Comparison of ENCODE assay signal across 1 cellular context in the genomic region with DNA sequence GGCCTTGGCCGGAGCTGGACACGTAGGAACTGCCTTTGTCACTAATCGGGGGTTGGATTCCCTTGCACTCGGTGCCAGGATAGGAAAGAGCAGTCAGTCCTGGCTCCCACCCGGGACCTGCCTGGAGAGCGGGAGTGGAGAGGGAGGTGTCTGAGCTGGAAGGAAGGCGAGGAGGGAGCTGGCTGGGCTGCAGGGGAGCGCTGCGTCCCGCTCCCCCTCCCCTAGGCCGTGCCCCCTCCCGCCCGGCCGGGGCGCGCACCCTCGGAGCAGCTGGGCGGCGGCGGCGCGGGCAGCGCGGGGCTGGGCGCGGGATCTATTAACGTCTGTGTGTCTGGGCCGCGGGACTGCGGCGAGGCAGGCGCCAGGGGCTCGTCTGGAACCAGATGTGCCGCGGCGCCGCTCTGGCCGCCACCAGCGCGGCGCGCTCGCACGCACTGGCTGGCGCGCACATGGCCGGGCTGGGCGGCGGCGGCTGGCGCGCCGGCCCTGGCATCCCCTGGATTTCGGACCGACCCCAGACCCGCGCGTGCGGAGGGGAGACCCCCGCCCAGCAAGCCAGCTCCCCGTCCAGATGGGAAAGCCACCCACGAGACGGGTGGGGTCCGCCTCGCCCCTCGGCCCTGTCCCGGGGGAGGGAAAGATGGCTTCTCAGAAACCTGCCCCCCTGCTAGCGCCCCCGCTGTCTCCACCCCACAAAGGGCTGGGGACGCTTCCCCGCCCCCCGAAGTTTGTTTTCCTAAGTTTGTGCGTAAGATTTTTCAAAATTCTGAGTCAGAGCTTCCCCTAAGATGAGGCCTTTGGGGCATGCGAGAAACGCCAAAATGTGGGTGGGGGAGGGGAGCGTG.
TF ChIP-seq lines count a peak whose summit lies in the region.

No MANE protein-coding gene starts in this region.

TF ChIP-seq in HEK293, 187 proteins besides CTCF, POLR2A, EP300 and RAD21 (continued from another document):
- TF ChIP-seq, protein P1, sequence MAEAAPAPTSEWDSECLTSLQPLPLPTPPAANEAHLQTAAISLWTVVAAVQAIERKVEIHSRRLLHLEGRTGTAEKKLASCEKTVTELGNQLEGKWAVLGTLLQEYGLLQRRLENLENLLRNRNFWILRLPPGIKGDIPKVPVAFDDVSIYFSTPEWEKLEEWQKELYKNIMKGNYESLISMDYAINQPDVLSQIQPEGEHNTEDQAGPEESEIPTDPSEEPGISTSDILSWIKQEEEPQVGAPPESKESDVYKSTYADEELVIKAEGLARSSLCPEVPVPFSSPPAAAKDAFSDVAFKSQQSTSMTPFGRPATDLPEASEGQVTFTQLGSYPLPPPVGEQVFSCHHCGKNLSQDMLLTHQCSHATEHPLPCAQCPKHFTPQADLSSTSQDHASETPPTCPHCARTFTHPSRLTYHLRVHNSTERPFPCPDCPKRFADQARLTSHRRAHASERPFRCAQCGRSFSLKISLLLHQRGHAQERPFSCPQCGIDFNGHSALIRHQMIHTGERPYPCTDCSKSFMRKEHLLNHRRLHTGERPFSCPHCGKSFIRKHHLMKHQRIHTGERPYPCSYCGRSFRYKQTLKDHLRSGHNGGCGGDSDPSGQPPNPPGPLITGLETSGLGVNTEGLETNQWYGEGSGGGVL (tag by site-specific recombination; IDR thresholded peaks at IDR 0.05) = peak; percentile 60; the same call in 1 of the 2 replicates
- TF ChIP-seq ZNF623 (tag by site-specific recombination; IDR thresholded peaks at IDR 0.05) (no peak), ZNF837 (tag by site-specific recombination; IDR thresholded peaks at IDR 0.05) (no peak), ZNF19 (tag by site-specific recombination; IDR thresholded peaks at IDR 0.05; ENCODE audit: low read depth) (no peak), ZNF707 (tag by site-specific recombination; IDR thresholded peaks at IDR 0.05) (no peak), ZNF768 (tag by site-specific recombination; IDR thresholded peaks at IDR 0.05) (no peak), ZNF791 (tag by site-specific recombination; IDR thresholded peaks at IDR 0.05) (no peak), ZNF2 (tag by site-specific recombination; IDR thresholded peaks at IDR 0.05) (no peak), GLIS2 (tag by site-specific recombination; IDR thresholded peaks at IDR 0.05) (peak; percentile 80), MYNN (tag by site-specific recombination; IDR thresholded peaks at IDR 0.05; ENCODE audit: borderline replicate concordance) (no peak)
- TF ChIP-seq, protein P2, sequence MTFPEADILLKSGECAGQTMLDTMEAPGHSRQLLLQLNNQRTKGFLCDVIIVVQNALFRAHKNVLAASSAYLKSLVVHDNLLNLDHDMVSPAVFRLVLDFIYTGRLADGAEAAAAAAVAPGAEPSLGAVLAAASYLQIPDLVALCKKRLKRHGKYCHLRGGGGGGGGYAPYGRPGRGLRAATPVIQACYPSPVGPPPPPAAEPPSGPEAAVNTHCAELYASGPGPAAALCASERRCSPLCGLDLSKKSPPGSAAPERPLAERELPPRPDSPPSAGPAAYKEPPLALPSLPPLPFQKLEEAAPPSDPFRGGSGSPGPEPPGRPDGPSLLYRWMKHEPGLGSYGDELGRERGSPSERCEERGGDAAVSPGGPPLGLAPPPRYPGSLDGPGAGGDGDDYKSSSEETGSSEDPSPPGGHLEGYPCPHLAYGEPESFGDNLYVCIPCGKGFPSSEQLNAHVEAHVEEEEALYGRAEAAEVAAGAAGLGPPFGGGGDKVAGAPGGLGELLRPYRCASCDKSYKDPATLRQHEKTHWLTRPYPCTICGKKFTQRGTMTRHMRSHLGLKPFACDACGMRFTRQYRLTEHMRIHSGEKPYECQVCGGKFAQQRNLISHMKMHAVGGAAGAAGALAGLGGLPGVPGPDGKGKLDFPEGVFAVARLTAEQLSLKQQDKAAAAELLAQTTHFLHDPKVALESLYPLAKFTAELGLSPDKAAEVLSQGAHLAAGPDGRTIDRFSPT (tag by site-specific recombination; IDR thresholded peaks at IDR 0.05) = no peak
- TF ChIP-seq, protein P3, sequence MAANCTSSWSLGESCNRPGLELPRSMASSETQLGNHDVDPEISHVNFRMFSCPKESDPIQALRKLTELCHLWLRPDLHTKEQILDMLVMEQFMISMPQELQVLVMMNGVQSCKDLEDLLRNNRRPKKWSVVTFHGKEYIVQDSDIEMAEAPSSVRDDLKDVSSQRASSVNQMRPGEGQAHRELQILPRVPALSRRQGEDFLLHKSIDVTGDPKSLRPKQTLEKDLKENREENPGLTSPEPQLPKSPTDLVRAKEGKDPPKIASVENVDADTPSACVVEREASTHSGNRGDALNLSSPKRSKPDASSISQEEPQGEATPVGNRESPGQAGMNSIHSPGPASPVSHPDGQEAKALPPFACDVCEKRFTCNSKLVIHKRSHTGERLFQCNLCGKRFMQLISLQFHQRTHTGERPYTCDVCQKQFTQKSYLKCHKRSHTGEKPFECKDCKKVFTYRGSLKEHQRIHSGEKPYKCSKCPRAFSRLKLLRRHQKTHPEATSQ (tag by site-specific recombination; IDR thresholded peaks at IDR 0.05) = no peak
- TF ChIP-seq, protein P4, sequence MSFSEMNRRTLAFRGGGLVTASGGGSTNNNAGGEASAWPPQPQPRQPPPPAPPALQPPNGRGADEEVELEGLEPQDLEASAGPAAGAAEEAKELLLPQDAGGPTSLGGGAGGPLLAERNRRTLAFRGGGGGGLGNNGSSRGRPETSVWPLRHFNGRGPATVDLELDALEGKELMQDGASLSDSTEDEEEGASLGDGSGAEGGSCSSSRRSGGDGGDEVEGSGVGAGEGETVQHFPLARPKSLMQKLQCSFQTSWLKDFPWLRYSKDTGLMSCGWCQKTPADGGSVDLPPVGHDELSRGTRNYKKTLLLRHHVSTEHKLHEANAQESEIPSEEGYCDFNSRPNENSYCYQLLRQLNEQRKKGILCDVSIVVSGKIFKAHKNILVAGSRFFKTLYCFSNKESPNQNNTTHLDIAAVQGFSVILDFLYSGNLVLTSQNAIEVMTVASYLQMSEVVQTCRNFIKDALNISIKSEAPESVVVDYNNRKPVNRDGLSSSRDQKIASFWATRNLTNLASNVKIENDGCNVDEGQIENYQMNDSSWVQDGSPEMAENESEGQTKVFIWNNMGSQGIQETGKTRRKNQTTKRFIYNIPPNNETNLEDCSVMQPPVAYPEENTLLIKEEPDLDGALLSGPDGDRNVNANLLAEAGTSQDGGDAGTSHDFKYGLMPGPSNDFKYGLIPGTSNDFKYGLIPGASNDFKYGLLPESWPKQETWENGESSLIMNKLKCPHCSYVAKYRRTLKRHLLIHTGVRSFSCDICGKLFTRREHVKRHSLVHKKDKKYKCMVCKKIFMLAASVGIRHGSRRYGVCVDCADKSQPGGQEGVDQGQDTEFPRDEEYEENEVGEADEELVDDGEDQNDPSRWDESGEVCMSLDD (tag by site-specific recombination; IDR thresholded peaks at IDR 0.05) = peak; percentile 23; the same call in 1 of the 2 replicates
- TF ChIP-seq, protein P5, sequence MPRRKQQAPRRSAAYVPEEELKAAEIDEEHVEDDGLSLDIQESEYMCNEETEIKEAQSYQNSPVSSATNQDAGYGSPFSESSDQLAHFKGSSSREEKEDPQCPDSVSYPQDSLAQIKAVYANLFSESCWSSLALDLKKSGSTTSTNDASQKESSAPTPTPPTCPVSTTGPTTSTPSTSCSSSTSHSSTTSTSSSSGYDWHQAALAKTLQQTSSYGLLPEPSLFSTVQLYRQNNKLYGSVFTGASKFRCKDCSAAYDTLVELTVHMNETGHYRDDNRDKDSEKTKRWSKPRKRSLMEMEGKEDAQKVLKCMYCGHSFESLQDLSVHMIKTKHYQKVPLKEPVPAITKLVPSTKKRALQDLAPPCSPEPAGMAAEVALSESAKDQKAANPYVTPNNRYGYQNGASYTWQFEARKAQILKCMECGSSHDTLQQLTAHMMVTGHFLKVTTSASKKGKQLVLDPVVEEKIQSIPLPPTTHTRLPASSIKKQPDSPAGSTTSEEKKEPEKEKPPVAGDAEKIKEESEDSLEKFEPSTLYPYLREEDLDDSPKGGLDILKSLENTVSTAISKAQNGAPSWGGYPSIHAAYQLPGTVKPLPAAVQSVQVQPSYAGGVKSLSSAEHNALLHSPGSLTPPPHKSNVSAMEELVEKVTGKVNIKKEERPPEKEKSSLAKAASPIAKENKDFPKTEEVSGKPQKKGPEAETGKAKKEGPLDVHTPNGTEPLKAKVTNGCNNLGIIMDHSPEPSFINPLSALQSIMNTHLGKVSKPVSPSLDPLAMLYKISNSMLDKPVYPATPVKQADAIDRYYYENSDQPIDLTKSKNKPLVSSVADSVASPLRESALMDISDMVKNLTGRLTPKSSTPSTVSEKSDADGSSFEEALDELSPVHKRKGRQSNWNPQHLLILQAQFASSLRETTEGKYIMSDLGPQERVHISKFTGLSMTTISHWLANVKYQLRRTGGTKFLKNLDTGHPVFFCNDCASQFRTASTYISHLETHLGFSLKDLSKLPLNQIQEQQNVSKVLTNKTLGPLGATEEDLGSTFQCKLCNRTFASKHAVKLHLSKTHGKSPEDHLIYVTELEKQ (tag by site-specific recombination; IDR thresholded peaks at IDR 0.05; ENCODE audit: borderline replicate concordance) = no peak
